ENCODE assay signal across 15 cellular contexts in the genomic region with DNA sequence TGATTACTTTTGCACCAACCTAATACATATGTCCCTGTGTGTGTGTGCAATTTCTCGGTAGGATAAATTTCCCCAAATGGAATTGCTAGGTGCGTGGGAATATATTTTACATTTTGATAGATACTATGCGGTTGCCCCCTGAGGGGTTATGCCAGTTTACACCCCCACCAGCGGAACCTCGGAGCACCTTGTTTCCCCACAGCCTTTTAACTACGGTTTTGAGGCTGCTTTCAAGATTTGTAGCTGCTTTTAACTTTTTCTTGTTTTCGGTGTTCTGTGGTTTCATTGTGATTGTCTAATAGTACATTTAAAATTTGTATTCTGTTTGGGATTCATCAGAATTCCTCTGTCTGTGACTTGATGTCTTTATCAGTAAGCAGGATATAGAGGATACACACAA. TPM values are rescaled to one million over a fixed set of nuclear protein-coding genes. Genes with fewer than 3 reads are reported as not detected.
DNase-seq lines count a peak whose midpoint lies in the region; ATAC-seq and TF ChIP-seq lines count a peak whose summit lies in the region.
"Had no signal": no experiment of that assay in that cellular context is flagged by ENCODE, and none has a peak within 500 bp of the region (broad histone marks: within the 10 kb centered on the region; RNA-seq: fewer than 3 reads in every experiment).

No MANE protein-coding gene starts in this region.

- peak; percentile 12 for DNase-seq in activated CD8-positive, alpha-beta T cell treated with anti-CD3 and anti-CD28 coated beads for 36 hours
- DNase-seq in activated CD8-positive, alpha-beta T cell treated with anti-CD3 and anti-CD28 coated beads, Interleukin-2, amount 10 ng/mL, durations not matched to agents 7 days and 5 days: no peak
- DNase-seq in CD8-positive, alpha-beta T cell: no peak
- no peak for DNase-seq in central memory CD8-positive, alpha-beta T cell (ENCODE audit: low spot score in 2 of 2)
- DNase-seq in naive thymus-derived CD8-positive, alpha-beta T cell: peak in 5 of 10 donors; percentile 32 to 64 (median 39)
- no peak for DNase-seq in ureter (ENCODE audit: low spot score)
- DNase-seq in NCI-H2029 treated with DMSO at 0.1 percent for 48 hours (lab: John Stamatoyannopoulos, UW): no peak
- DNase-seq in stimulated activated naive CD8-positive, alpha-beta T cell treated with anti-CD3 and anti-CD28 coated beads, Interleukin-15, Interleukin-2, amounts not matched to agents 100 U/mL and 50 U/mL, for 24 hours: no peak
- DNase-seq: DMS79, EL, GM23248, IMR-90 had no signal

- H3K4me3 ChIP-seq in CD8-positive, alpha-beta T cell (ENCODE audit: low read depth, low read length): peak overlapping the region; percentile 10
- H3K4me3 ChIP-seq: GM23248 had no signal

- intact Hi-C loops in activated CD8-positive, alpha-beta T cell treated with anti-CD3 and anti-CD28 coated beads for 36 hours (cut with micrococcal nuclease): no loop called here
- intact Hi-C loops in CD8-positive, alpha-beta T cell (cut with DNase I, micrococcal nuclease): no loop called here

- no peak overlapping the region for H3K27ac ChIP-seq in CD8-positive, alpha-beta T cell (ENCODE audit: low read depth, low read length)
- H3K27ac ChIP-seq: 22Rv1, GM23248 had no signal

- no peaks in the 10 kb centered on the region for H3K36me3 ChIP-seq in CD8-positive, alpha-beta T cell (ENCODE audit: insufficient read depth, low read length)

- no peak for TF ChIP-seq CTCF in activated CD8-positive, alpha-beta T cell treated with anti-CD3 and anti-CD28 coated beads for 36 hours (IDR thresholded peaks at IDR 0.05)
- no peak for TF ChIP-seq CTCF in CD8-positive, alpha-beta T cell (IDR thresholded peaks at IDR 0.05)

- peaks cover 15% of the 10 kb centered on the region for H3K4me1 ChIP-seq in CD8-positive, alpha-beta T cell (ENCODE audit: insufficient read depth, low read length)

- CTCF ChIA-PET in activated CD8-positive, alpha-beta T cell treated with anti-CD3 and anti-CD28 coated beads for 36 hours (lab: Charles Lee): interaction anchor here (1.0 to 2.3 kb wide), 3 partner anchors 25 to 141 kb away, joined by 3 to 10 read pairs (median 5); no protein-coding TSS in a partner anchor
- CTCF ChIA-PET in activated CD8-positive, alpha-beta T cell treated with anti-CD3 and anti-CD28 coated beads, Interleukin-2, amount 10 ng/mL, durations not matched to agents 7 days and 5 days (lab: Charles Lee): interaction anchor here (1.6 to 1.8 kb wide), 2 partner anchors 8 to 26 kb away, joined by 5 to 7 read pairs; no protein-coding TSS in a partner anchor
- CTCF ChIA-PET in CD8-positive, alpha-beta T cell (lab: Charles Lee): interaction anchor here (1.3 kb wide), 1 partner anchor 141 kb away, joined by 3 read pairs; no protein-coding TSS in a partner anchor

- ATAC-seq in activated CD8-positive, alpha-beta T cell treated with anti-CD3 and anti-CD28 coated beads for 36 hours: no peak
- no peak for ATAC-seq in activated CD8-positive, alpha-beta T cell treated with anti-CD3 and anti-CD28 coated beads, Interleukin-2, amount 10 ng/mL, durations not matched to agents 7 days and 5 days
- ATAC-seq in CD8-positive, alpha-beta T cell: peak; percentile 55
- no peak for ATAC-seq in central memory CD8-positive, alpha-beta T cell (replicated peaks; ENCODE audit: extremely low read depth, poor library complexity, severe bottlenecking)
- peak; percentile 72 to 87 for ATAC-seq in naive thymus-derived CD8-positive, alpha-beta T cell
- no peak for ATAC-seq in stimulated activated naive CD8-positive, alpha-beta T cell treated with anti-CD3 and anti-CD28 coated beads, Interleukin-15, Interleukin-2, amounts not matched to agents 100 U/mL and 50 U/mL, for 24 hours

- peaks cover 27% of the 10 kb centered on the region for H3K27me3 Mint-ChIP-seq in activated CD8-positive, alpha-beta T cell treated with anti-CD3 and anti-CD28 coated beads for 36 hours
- peaks cover 30% of the 10 kb centered on the region for H3K27me3 Mint-ChIP-seq in activated CD8-positive, alpha-beta T cell treated with anti-CD3 and anti-CD28 coated beads, Interleukin-2, amount 10 ng/mL, durations not matched to agents 7 days and 5 days (ENCODE audit: low read depth)
- H3K27me3 Mint-ChIP-seq in CD8-positive, alpha-beta T cell (ENCODE audit: low read depth): peaks cover 28% of the 10 kb centered on the region
- peaks cover 47% of the 10 kb centered on the region for H3K27me3 Mint-ChIP-seq in central memory CD8-positive, alpha-beta T cell
- H3K27me3 Mint-ChIP-seq in naive thymus-derived CD8-positive, alpha-beta T cell: peaks cover 5 to 54% (median 25%) of the 10 kb centered on the region in 5 donors

- H3K9me3 Mint-ChIP-seq in activated CD8-positive, alpha-beta T cell treated with anti-CD3 and anti-CD28 coated beads for 36 hours: no peaks in the 10 kb centered on the region
- no peaks in the 10 kb centered on the region for H3K9me3 Mint-ChIP-seq in activated CD8-positive, alpha-beta T cell treated with anti-CD3 and anti-CD28 coated beads, Interleukin-2, amount 10 ng/mL, durations not matched to agents 7 days and 5 days (ENCODE audit: insufficient read depth)
- no peaks in the 10 kb centered on the region for H3K9me3 Mint-ChIP-seq in CD8-positive, alpha-beta T cell
- no peaks in the 10 kb centered on the region for H3K9me3 Mint-ChIP-seq in central memory CD8-positive, alpha-beta T cell
- H3K9me3 Mint-ChIP-seq in naive thymus-derived CD8-positive, alpha-beta T cell: no peaks in the 10 kb centered on the region
- H3K9me3 Mint-ChIP-seq: CD14-positive monocyte; CD8-positive, alpha-beta memory T cell had no signal

- POLR2A ChIA-PET in activated CD8-positive, alpha-beta T cell treated with anti-CD3 and anti-CD28 coated beads for 36 hours (lab: Charles Lee): interaction anchor here (0.6 kb wide), 1 partner anchor 53 kb away, joined by 3 read pairs; no protein-coding TSS in a partner anchor
- POLR2A ChIA-PET in activated CD8-positive, alpha-beta T cell treated with anti-CD3 and anti-CD28 coated beads, Interleukin-2, amount 10 ng/mL, durations not matched to agents 7 days and 5 days (lab: Charles Lee): no interaction called here
- POLR2A ChIA-PET in CD8-positive, alpha-beta T cell (lab: Charles Lee): no interaction called here
- POLR2A ChIA-PET in naive thymus-derived CD8-positive, alpha-beta T cell (lab: Charles Lee): no interaction called here

- no peaks in the 10 kb centered on the region for H3K9me3 ChIP-seq in CD8-positive, alpha-beta T cell (ENCODE audit: low read length)

- H3K4me1 Mint-ChIP-seq in activated CD8-positive, alpha-beta T cell treated with anti-CD3 and anti-CD28 coated beads for 36 hours (ENCODE audit: low read depth): peaks cover 16% of the 10 kb centered on the region
- peaks cover 5% of the 10 kb centered on the region for H3K4me1 Mint-ChIP-seq in activated CD8-positive, alpha-beta T cell treated with anti-CD3 and anti-CD28 coated beads, Interleukin-2, amount 10 ng/mL, durations not matched to agents 7 days and 5 days (ENCODE audit: low read depth)
- H3K4me1 Mint-ChIP-seq in CD8-positive, alpha-beta T cell (ENCODE audit: low read depth): peaks cover 19% of the 10 kb centered on the region
- H3K4me1 Mint-ChIP-seq in central memory CD8-positive, alpha-beta T cell: peaks cover 4% of the 10 kb centered on the region
- peaks cover 9 to 27% (median 18%) of the 10 kb centered on the region in 4 donors for H3K4me1 Mint-ChIP-seq in naive thymus-derived CD8-positive, alpha-beta T cell

- no peaks in the 10 kb centered on the region for H3K27me3 ChIP-seq in CD8-positive, alpha-beta T cell (ENCODE audit: insufficient read depth, low read length)

- no peak overlapping the region for H3K4me3 Mint-ChIP-seq in activated CD8-positive, alpha-beta T cell treated with anti-CD3 and anti-CD28 coated beads for 36 hours
- no peak overlapping the region for H3K4me3 Mint-ChIP-seq in activated CD8-positive, alpha-beta T cell treated with anti-CD3 and anti-CD28 coated beads, Interleukin-2, amount 10 ng/mL, durations not matched to agents 7 days and 5 days
- H3K4me3 Mint-ChIP-seq in CD8-positive, alpha-beta T cell: no peak overlapping the region
- no peak overlapping the region for H3K4me3 Mint-ChIP-seq in central memory CD8-positive, alpha-beta T cell
- H3K4me3 Mint-ChIP-seq in naive thymus-derived CD8-positive, alpha-beta T cell: peak overlapping the region in 8 of 10 donors; percentile 52 to 84 (median 69)
- H3K4me3 Mint-ChIP-seq: CD14-positive monocyte had no signal

- no peak overlapping the region for H3K27ac Mint-ChIP-seq in activated CD8-positive, alpha-beta T cell treated with anti-CD3 and anti-CD28 coated beads for 36 hours
- no peak overlapping the region for H3K27ac Mint-ChIP-seq in activated CD8-positive, alpha-beta T cell treated with anti-CD3 and anti-CD28 coated beads, Interleukin-2, amount 10 ng/mL, durations not matched to agents 7 days and 5 days
- H3K27ac Mint-ChIP-seq in CD8-positive, alpha-beta T cell: no peak overlapping the region
- peak overlapping the region; percentile 56 for H3K27ac Mint-ChIP-seq in central memory CD8-positive, alpha-beta T cell (ENCODE audit: low read depth)
- H3K27ac Mint-ChIP-seq in naive thymus-derived CD8-positive, alpha-beta T cell: peak overlapping the region in 1 of 10 donors; percentile 66
- H3K27ac Mint-ChIP-seq: CD14-positive monocyte; CD8-positive, alpha-beta memory T cell had no signal

- H3K36me3 Mint-ChIP-seq in activated CD8-positive, alpha-beta T cell treated with anti-CD3 and anti-CD28 coated beads for 36 hours (ENCODE audit: low read depth): no peaks in the 10 kb centered on the region
- H3K36me3 Mint-ChIP-seq in activated CD8-positive, alpha-beta T cell treated with anti-CD3 and anti-CD28 coated beads, Interleukin-2, amount 10 ng/mL, durations not matched to agents 7 days and 5 days (ENCODE audit: low read depth): no peaks in the 10 kb centered on the region
- H3K36me3 Mint-ChIP-seq in CD8-positive, alpha-beta T cell: no peaks in the 10 kb centered on the region
- peaks cover 1% of the 10 kb centered on the region for H3K36me3 Mint-ChIP-seq in central memory CD8-positive, alpha-beta T cell (ENCODE audit: insufficient read depth)
- H3K36me3 Mint-ChIP-seq in naive thymus-derived CD8-positive, alpha-beta T cell: peaks cover 0 to 2% (median 0%) of the 10 kb centered on the region in 3 donors
- H3K36me3 Mint-ChIP-seq: CD8-positive, alpha-beta memory T cell had no signal

RNA-seq across cellular contexts. Expression of a gene that starts 22.0 kb away (rescaled TPM):
- 1 to 10 TPM; 1.1 to 1.7 TPM for total RNA-seq in activated CD8-positive, alpha-beta T cell treated with anti-CD3 and anti-CD28 coated beads for 36 hours
- under 1 TPM; 0.29 to 0.74 TPM for total RNA-seq in activated CD8-positive, alpha-beta T cell treated with anti-CD3 and anti-CD28 coated beads, Interleukin-2, amount 10 ng/mL, durations not matched to agents 7 days and 5 days
- 1 to 10 TPM; 4.4 to 4.5 TPM for total RNA-seq in CD8-positive, alpha-beta T cell
- under 1 TPM; 0.83 to 0.93 TPM for total RNA-seq in naive thymus-derived CD8-positive, alpha-beta T cell
- polyA plus RNA-seq in naive thymus-derived CD8-positive, alpha-beta T cell: under 1 TPM in 2 of 3 donors, not detected in 1; 0.31 to 0.39 TPM
- total RNA-seq in ureter: 21.5 TPM

Comparison
In these comparisons a context has a peak if more than half of its experiments do, and no peak if none do; other contexts are left out.
1. ATAC-seq: peak in CD8-positive, alpha-beta T cell (single experiment) and naive thymus-derived CD8-positive, alpha-beta T cell (2 of 2); none in activated CD8-positive, alpha-beta T cell treated with anti-CD3 and anti-CD28 coated beads for 36 hours (single experiment), activated CD8-positive, alpha-beta T cell treated with anti-CD3 and anti-CD28 coated beads, Interleukin-2, amount 10 ng/mL, durations not matched to agents 7 days and 5 days (single experiment), central memory CD8-positive, alpha-beta T cell (single experiment) and stimulated activated naive CD8-positive, alpha-beta T cell treated with anti-CD3 and anti-CD28 coated beads, Interleukin-15, Interleukin-2, amounts not matched to agents 100 U/mL and 50 U/mL, for 24 hours (single experiment).
2. H3K4me3 Mint-ChIP-seq: peak in naive thymus-derived CD8-positive, alpha-beta T cell (8 of 10); none in activated CD8-positive, alpha-beta T cell treated with anti-CD3 and anti-CD28 coated beads for 36 hours (single experiment), activated CD8-positive, alpha-beta T cell treated with anti-CD3 and anti-CD28 coated beads, Interleukin-2, amount 10 ng/mL, durations not matched to agents 7 days and 5 days (single experiment), CD8-positive, alpha-beta T cell (single experiment) and central memory CD8-positive, alpha-beta T cell (single experiment).